8 cellular contexts compared by ENCODE assay signal in the genomic region with DNA sequence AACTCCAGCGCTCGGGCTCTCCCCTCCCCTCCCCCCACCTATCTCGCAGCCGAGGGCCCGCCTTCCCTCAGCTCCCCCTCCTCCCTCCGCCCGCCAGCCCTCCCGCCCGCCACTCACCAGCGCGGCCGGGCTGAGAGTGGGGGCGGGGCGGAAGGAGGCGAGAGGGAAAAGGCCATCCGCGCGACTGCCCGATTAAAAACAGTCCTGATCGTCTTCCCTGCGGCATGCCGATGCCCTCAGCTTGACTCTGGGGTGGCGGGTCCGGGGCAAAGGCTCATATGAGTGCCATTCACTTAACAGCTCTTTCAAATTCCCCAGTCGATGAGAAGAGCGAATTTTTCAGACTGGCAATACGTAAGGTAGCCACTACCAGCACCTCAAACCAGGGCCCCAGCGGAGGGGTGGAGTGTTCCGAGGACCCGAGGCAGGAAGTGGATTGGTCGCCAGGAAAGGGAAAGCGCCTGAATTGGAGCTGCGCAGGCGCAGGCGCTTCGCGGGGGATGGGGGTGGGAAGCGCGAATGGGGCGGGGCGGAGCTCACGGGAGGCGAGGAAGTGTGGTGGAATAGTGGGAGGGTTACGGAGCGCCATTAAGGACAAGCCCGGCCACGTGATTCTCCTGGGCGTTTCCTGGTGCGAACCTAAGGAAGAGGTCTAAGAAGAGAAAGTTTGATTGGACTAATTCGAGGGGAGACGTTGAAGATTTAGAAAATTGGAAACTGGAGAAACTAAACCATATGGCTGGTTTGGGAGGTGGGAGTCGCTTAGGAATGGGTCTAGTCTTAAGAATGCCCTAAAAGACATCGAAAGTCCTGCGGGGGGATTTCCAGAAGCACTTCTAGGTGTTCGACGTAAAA.
DNase-seq lines count a peak whose midpoint lies in the region; ATAC-seq and TF ChIP-seq lines count a peak whose summit lies in the region.

A gene with protein sequence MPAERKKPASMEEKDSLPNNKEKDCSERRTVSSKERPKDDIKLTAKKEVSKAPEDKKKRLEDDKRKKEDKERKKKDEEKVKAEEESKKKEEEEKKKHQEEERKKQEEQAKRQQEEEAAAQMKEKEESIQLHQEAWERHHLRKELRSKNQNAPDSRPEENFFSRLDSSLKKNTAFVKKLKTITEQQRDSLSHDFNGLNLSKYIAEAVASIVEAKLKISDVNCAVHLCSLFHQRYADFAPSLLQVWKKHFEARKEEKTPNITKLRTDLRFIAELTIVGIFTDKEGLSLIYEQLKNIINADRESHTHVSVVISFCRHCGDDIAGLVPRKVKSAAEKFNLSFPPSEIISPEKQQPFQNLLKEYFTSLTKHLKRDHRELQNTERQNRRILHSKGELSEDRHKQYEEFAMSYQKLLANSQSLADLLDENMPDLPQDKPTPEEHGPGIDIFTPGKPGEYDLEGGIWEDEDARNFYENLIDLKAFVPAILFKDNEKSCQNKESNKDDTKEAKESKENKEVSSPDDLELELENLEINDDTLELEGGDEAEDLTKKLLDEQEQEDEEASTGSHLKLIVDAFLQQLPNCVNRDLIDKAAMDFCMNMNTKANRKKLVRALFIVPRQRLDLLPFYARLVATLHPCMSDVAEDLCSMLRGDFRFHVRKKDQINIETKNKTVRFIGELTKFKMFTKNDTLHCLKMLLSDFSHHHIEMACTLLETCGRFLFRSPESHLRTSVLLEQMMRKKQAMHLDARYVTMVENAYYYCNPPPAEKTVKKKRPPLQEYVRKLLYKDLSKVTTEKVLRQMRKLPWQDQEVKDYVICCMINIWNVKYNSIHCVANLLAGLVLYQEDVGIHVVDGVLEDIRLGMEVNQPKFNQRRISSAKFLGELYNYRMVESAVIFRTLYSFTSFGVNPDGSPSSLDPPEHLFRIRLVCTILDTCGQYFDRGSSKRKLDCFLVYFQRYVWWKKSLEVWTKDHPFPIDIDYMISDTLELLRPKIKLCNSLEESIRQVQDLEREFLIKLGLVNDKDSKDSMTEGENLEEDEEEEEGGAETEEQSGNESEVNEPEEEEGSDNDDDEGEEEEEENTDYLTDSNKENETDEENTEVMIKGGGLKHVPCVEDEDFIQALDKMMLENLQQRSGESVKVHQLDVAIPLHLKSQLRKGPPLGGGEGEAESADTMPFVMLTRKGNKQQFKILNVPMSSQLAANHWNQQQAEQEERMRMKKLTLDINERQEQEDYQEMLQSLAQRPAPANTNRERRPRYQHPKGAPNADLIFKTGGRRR (minus strand): TSS at position 13 of the 855 bp plus-strand sequence. CDS start 7,386 bp downstream, outside the sequence.

- ATAC-seq in HG02623 (IDR thresholded peaks at IDR 0.05; ENCODE audit: unreplicated experiment), result peak; percentile 45

- H3K4me1 Mint-ChIP-seq in activated naive CD4-positive, alpha-beta T cell treated with anti-CD3 and anti-CD28 coated beads, Interleukin-2, amount 50 U/mL, for 24 hours, result peaks cover 39% of the 10 kb centered on the region

- peak within 1 kb of the TSS; percentile 100 for H3K27ac Mint-ChIP-seq in activated naive CD4-positive, alpha-beta T cell treated with anti-CD3 and anti-CD28 coated beads, Interleukin-2, amount 50 U/mL, for 24 hours

- H3K36me3 Mint-ChIP-seq in activated naive CD4-positive, alpha-beta T cell treated with anti-CD3 and anti-CD28 coated beads, Interleukin-2, amount 50 U/mL, for 24 hours, result peaks cover 10% of the 10 kb centered on the region

- peak within 1 kb of the TSS; percentile 100 for H3K27ac ChIP-seq in substantia nigra (ENCODE audit: low read depth, low read length, poor library complexity, severe bottlenecking)

- H3K27me3 ChIP-seq in GM06990 (replicated peaks; ENCODE audit: control insufficient read depth, insufficient read depth, low read length), result no peaks in the 10 kb centered on the region

- H3K4me3 ChIP-seq in GM06990 (replicated peaks; ENCODE audit: low read depth, low read length), result peak within 1 kb of the TSS; percentile 100

- no peaks in the 10 kb centered on the region for H3K27me3 Mint-ChIP-seq in activated naive CD4-positive, alpha-beta T cell treated with anti-CD3 and anti-CD28 coated beads, Interleukin-2, amount 50 U/mL, for 24 hours

- H3K4me3 Mint-ChIP-seq in activated naive CD4-positive, alpha-beta T cell treated with anti-CD3 and anti-CD28 coated beads, Interleukin-2, amount 50 U/mL, for 24 hours, result peak within 1 kb of the TSS; percentile 100

- DNase-seq in GM06990 (ENCODE audit: extremely low read depth, insufficient read length), result peak; percentile 99
- peak; percentile 95 for DNase-seq in NCI-H1105 (lab: John Stamatoyannopoulos, UW)
- DNase-seq in SKM-1 (lab: John Stamatoyannopoulos, UW; ENCODE audit: unreplicated experiment), result peak; percentile 83
- DNase-seq in globus pallidus (ENCODE audit: low spot score), result peak; percentile 98
- peak; percentile 96 for DNase-seq in non-pigmented ciliary epithelial cell (ENCODE audit: low read depth)
- peak; percentile 86 to 99 (median 96) for DNase-seq in substantia nigra (lab: John Stamatoyannopoulos, UW)

- TF ChIP-seq CTCF in GM06990 (IDR thresholded peaks at IDR 0.05; ENCODE audit: insufficient read depth, low read length, poor library complexity, severe bottlenecking), result no peak

- no peaks in the 10 kb centered on the region for H3K36me3 ChIP-seq in GM06990 (ENCODE audit: control insufficient read depth, insufficient read depth, low read length)

- H3K9me3 Mint-ChIP-seq in activated naive CD4-positive, alpha-beta T cell treated with anti-CD3 and anti-CD28 coated beads, Interleukin-2, amount 50 U/mL, for 24 hours, result no peaks in the 10 kb centered on the region

Comparison
In these comparisons a context has a peak if more than half of its experiments do, and no peak if none do; other contexts are left out.
1. Peak in every context shown above with its lines: DNase-seq, ATAC-seq, H3K4me3 ChIP-seq and H3K27ac ChIP-seq.